24 cellular contexts compared by ENCODE assay signal in the genomic region with DNA sequence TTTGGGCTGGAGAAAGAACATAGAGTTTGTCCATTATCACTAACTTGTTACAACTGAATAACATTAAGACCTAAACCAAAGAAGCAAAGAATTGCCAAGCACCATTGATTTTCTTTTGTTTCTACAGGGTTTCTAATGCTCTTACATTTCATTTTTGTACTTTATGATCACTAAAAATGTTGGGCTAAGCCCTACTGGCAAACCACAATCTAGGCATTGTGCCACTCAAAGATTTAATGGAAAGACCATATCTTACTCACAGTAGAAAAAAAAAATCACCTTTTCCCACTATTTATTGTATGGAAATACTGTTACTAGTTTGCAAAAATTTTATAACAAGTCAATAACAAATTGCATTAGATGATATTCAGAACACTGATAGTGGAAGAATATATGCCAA.
"Had no signal": no experiment of that assay in that cellular context is flagged by ENCODE, and none has a peak within 500 bp of the region (broad histone marks: within the 10 kb centered on the region; RNA-seq: fewer than 3 reads in every experiment).

No MANE protein-coding gene starts in this region.

- H3K4me1 ChIP-seq: SJCRH30 had no signal

- H3K9me3 ChIP-seq: adrenal gland, SJCRH30, SK-N-SH had no signal

- H3K4me3 ChIP-seq: adrenal gland, cardiac muscle cell, K562, SJCRH30 had no signal

- H3K36me3 ChIP-seq: adrenal gland, cardiac muscle cell, SJCRH30 had no signal

- H3K27me3 ChIP-seq: adrenal gland, cardiac muscle cell, SJCRH30 had no signal

- DNase-seq: activated CD4-positive, alpha-beta T cell treated with anti-CD3 and anti-CD28 coated beads for 4 hours; activated CD8-positive, alpha-beta memory T cell treated with anti-CD3 and anti-CD28 coated beads, Interleukin-2, amount 50 U/mL, for 4 hours; activated CD8-positive, alpha-beta T cell treated with anti-CD3 and anti-CD28 coated beads for 36 hours; activated gamma-delta T cell treated with Interleukin-2 at 50 U/mL for 16 hours; activated naive CD4-positive, alpha-beta T cell treated with anti-CD3 and anti-CD28 coated beads, Interleukin-2, amount 10 ng/mL, durations not matched to agents 7 days and 5 days; activated naive CD8-positive, alpha-beta T cell treated with anti-CD3 and anti-CD28 coated beads for 36 hours; activated T-cell treated with anti-CD3 and anti-CD28 coated beads, Interleukin-2, amount 50 U/mL, for 72 hours; adrenal gland; aorta; Karpas-422; NCI-H1105 treated with DMSO at 0.1 percent for 48 hours; NCI-H1436 treated with DMSO at 0.1 percent for 48 hours; NCI-H2081 treated with DMSO at 0.1 percent for 48 hours; NCI-H446; NCI-H524; RPMI8226; SJCRH30; SK-N-SH; T-helper 1 cell had no signal

- H3K9ac ChIP-seq: SK-N-SH had no signal

- H3K27ac ChIP-seq: adrenal gland, cardiac muscle cell, SJCRH30 had no signal

- H3K4me2 ChIP-seq: SK-N-SH had no signal

- ATAC-seq: activated CD4-positive, CD25-positive, alpha-beta regulatory T cell treated with anti-CD3 and anti-CD28 coated beads, Interleukin-2, amount 50 U/mL, for 24 hours; activated CD8-positive, alpha-beta T cell treated with anti-CD3 and anti-CD28 coated beads for 36 hours; activated T-cell treated with anti-CD3 and anti-CD28 coated beads, Interleukin-2, amount 50 U/mL, for 72 hours; K562; Panc1; Right ventricle myocardium inferior had no signal
